Comparison of ENCODE assay signal across 31 cellular contexts in genomic region chr15:91129436-91129835, GRCh38. TPM values are rescaled to one million over a fixed set of nuclear protein-coding genes. Genes with fewer than 3 reads are reported as not detected.
DNase-seq lines count a peak whose midpoint lies in the region; ATAC-seq, FAIRE-seq and TF ChIP-seq lines count a peak whose summit lies in the region.
"Had no signal": no experiment of that assay in that cellular context is flagged by ENCODE, and none has a peak within 500 bp of the region (broad histone marks: within the 10 kb centered on the region; RNA-seq: fewer than 3 reads in every experiment).

No MANE protein-coding gene starts in this region.

- no peaks in the 10 kb centered on the region for H3K9me3 ChIP-seq in H1 (ENCODE audit: insufficient read depth in 2 of 2, low read depth in 1 of 2, low read length in 1 of 2)
- H3K9me3 ChIP-seq: BE2C, BLaER1 had no signal

- no peak overlapping the region for H2BK15ac ChIP-seq in H1 (ENCODE audit: low read length)

- H3K79me2 ChIP-seq in H1 (ENCODE audit: control insufficient read depth in 1 of 2, insufficient read depth in 2 of 2, low read length in 2 of 2): no peaks in the 10 kb centered on the region

- TF ChIP-seq RAD21 in H1 (IDR thresholded peaks at IDR 0.05 in 1 of 2, conservative IDR thresholded peaks at IDR 0.05 in 1 of 2; ENCODE audit: low read depth in 2 of 2, low read length in 2 of 2): no peak

- no peak for ATAC-seq in HG02610 (IDR thresholded peaks at IDR 0.05; ENCODE audit: unreplicated experiment)
- ATAC-seq in GM21737 (IDR thresholded peaks at IDR 0.05; ENCODE audit: unreplicated experiment): no peak
- ATAC-seq: GM12878 had no signal

- H2BK12ac ChIP-seq in H1 (ENCODE audit: low read depth, low read length): 0 out of 2 replicates have a peak overlapping the region, but pooled peaks have one; percentile 27

- no peak overlapping the region for H2BK5ac ChIP-seq in H1 (ENCODE audit: low read depth, low read length)

- H3K36me3 ChIP-seq in H1 (ENCODE audit: control insufficient read depth in 2 of 4, insufficient read depth in 4 of 4, low read length in 3 of 4): no peaks in the 10 kb centered on the region
- H3K36me3 ChIP-seq: BE2C, BLaER1 had no signal

- H4K20me1 ChIP-seq in H1 (replicated peaks in 1 of 2; ENCODE audit: control insufficient read depth in 1 of 2, insufficient read depth in 2 of 2, low read length in 2 of 2): no peaks in the 10 kb centered on the region
- H4K20me1 ChIP-seq: BLaER1 had no signal

- peaks cover 0 to 7% (median 3%) of the 10 kb centered on the region in 4 experiments; a peak in 5 of 7 replicates for H3K4me1 ChIP-seq in H1 (replicated peaks in 1 of 4; ENCODE audit: control insufficient read depth in 3 of 4, insufficient read depth in 4 of 4, low read length in 3 of 4)
- H3K4me1 ChIP-seq: BE2C had no signal

- no peak overlapping the region for H2AFZ ChIP-seq in H1 (ENCODE audit: low read length)

- H3K27me3 ChIP-seq in H1 (replicated peaks in 1 of 4; ENCODE audit: control insufficient read depth in 3 of 4, extremely low read depth in 1 of 4, insufficient read depth in 3 of 4, low read length in 3 of 4): no peaks in the 10 kb centered on the region
- H3K27me3 ChIP-seq: BLaER1 had no signal

- H3K27ac ChIP-seq in angular gyrus (ENCODE audit: low read depth, low read length) (peak overlapping the region; percentile 80), cingulate gyrus (ENCODE audit: low read depth, low read length) (peak overlapping the region; percentile 54), H1 (ENCODE audit: low read depth, low read length) (no peak overlapping the region; the same call in 1 of the 2 replicates)
- H3K27ac ChIP-seq: BLaER1 had no signal

- CTCF ChIA-PET in H1 (lab: Charles Lee; ENCODE audit: partially characterized antibody): interaction anchor here (1.3 kb wide), 1 partner anchor 10 kb away, joined by 3 read pairs; no protein-coding TSS in a partner anchor

- H3K79me1 ChIP-seq in H1 (ENCODE audit: low read depth, low read length): no peaks in the 10 kb centered on the region

- H3K23me2 ChIP-seq in H1 (ENCODE audit: low read depth, low read length): no peaks in the 10 kb centered on the region

- no peak overlapping the region for H3K4me3 ChIP-seq in H1 (ENCODE audit: extremely low read depth in 1 of 4, insufficient read depth in 2 of 4, low read depth in 3 of 4, low read length in 4 of 4)
- H3K4me3 ChIP-seq: BLaER1, GM12878 had no signal

- no peak overlapping the region for H2BK20ac ChIP-seq in H1 (ENCODE audit: low read length)

- TF ChIP-seq EP300 in H1 (IDR thresholded peaks at IDR 0.05; ENCODE audit: borderline replicate concordance in 1 of 2, low read depth in 2 of 2, low read length in 2 of 2): no peak

- FAIRE-seq in H1 (lab: Jason Lieb, UNC): no peak
- FAIRE-seq: A204.1, GM12878, GM12892, GM18507 had no signal

- no peak overlapping the region for H2BK120ac ChIP-seq in H1 (replicated peaks; ENCODE audit: low read depth, low read length)

- H2AK5ac ChIP-seq in H1 (ENCODE audit: low read depth, low read length): no peak overlapping the region

- TF ChIP-seq POLR2A in H1 (IDR thresholded peaks at IDR 0.05; ENCODE audit: control extremely low read depth in 1 of 2, low read depth in 2 of 2, low read length in 2 of 2): no peak

- H3K14ac ChIP-seq in H1 (ENCODE audit: insufficient read length): no peak overlapping the region

- H4K91ac ChIP-seq in H1 (replicated peaks; ENCODE audit: insufficient read length, low read length): no peak overlapping the region

- no peak overlapping the region for H3K18ac ChIP-seq in H1 (ENCODE audit: extremely low read depth, low read length)

- DNase-seq in H1 (ENCODE audit: low read depth in 1 of 2, low spot score in 2 of 2): no peak
- DNase-seq in mesenteric fat pad (ENCODE audit: low spot score): peak; percentile 59
- no peak for DNase-seq in glomerular visceral epithelial cell (ENCODE audit: extremely low spot score)
- DNase-seq in stimulated activated CD4-positive, alpha-beta T cell treated with anti-CD3 and anti-CD28 coated beads, Interleukin-4, amount 100 ng/mL, for 24 hours: no peak
- DNase-seq: 8988T; ACHN; BE2C; C1 segment of cervical spinal cord; CD4-positive, alpha-beta memory T cell; CD4-positive, CD25-positive, alpha-beta regulatory T cell; CD8-positive, alpha-beta memory T cell; COR-L47; DMS 273 treated with DMSO at 0.1 percent for 48 hours; DMS153; DMS53; DMS79; DND-41; EL; GDM1 had no signal

- no peak for TF ChIP-seq CTCF in H1 (IDR thresholded peaks at IDR 0.05; ENCODE audit: control extremely low read depth in 1 of 3, insufficient read depth in 1 of 3, low read depth in 1 of 3, low read length in 3 of 3)

- H4K8ac ChIP-seq in H1 (ENCODE audit: extremely low read depth, insufficient read depth, low read length): no peak overlapping the region; the same call in 1 of the 2 replicates

- no peak overlapping the region for H3K56ac ChIP-seq in H1 (replicated peaks; ENCODE audit: insufficient read length, low read depth, low read length)

- no peak overlapping the region for H4K5ac ChIP-seq in H1 (ENCODE audit: insufficient read length, low read depth, low read length)

- 84% methylated on average over 6 of the region's 6 CpGs; no CpG with 5 or more reads in 1 of the 2 experiments for WGBS in H1 (ENCODE audit: extremely low coverage in 1 of 2, insufficient coverage in 1 of 2, insufficient read length in 1 of 2, insufficient replicate concordance in 2 of 2, low coverage in 1 of 2, low lambda C conversion rate in 2 of 2, missing lambda C conversion rate in 1 of 2), 2 experiments

- POLR2A ChIA-PET in H1 (lab: Charles Lee; ENCODE audit: partially characterized antibody): no interaction called here

- H3K4me2 ChIP-seq in H1 (ENCODE audit: insufficient read depth in 1 of 2, low read depth in 2 of 2, low read length in 2 of 2): no peak overlapping the region
- H3K4me2 ChIP-seq: BLaER1 had no signal

- no peak overlapping the region for H3K23ac ChIP-seq in H1 (ENCODE audit: insufficient read length)

- no peak overlapping the region for H3K4ac ChIP-seq in H1 (replicated peaks; ENCODE audit: insufficient read length, low read depth, low read length)

- H3K9ac ChIP-seq in H1 (replicated peaks in 1 of 4; ENCODE audit: extremely low read depth in 1 of 4, low read depth in 3 of 4, low read length in 3 of 4): no peak overlapping the region
- H3K9ac ChIP-seq: BLaER1 had no signal

TF ChIP-seq in H1, 55 proteins besides CTCF, POLR2A, EP300 and RAD21:
- TF ChIP-seq CEBPB (IDR thresholded peaks at IDR 0.05; ENCODE audit: low read depth, low read length) (no peak), CBX5 (IDR thresholded peaks at IDR 0.05; ENCODE audit: low read depth, low read length) (no peak), CREB1 (IDR thresholded peaks at IDR 0.05) (no peak), BRCA1 (IDR thresholded peaks at IDR 0.05; ENCODE audit: low read depth, low read length) (no peak)

RNA-seq across cellular contexts. Expression of gene SV2B, which starts 29.4 kb away (rescaled TPM):
- 0.20 and 0.46 TPM in 2 replicates for total RNA-seq in H1 (2021; fragmentation: NEBNext Ultra II Directional; extraction: Animal tissue kit (Norgen Biotek cat#: 25700))
- polyA plus RNA-seq in H1 (2011; rRNA removed): 0.09 and 0.22 TPM in 2 replicates
- polyA plus RNA-seq in H1 (2011; cell fraction: cytosol; rRNA removed): 0.17 TPM
- polyA plus RNA-seq in H1 (2011; cell fraction: nucleus; rRNA removed): 0.10 TPM
- 0.19 to 0.35 TPM (median 0.27 TPM) in 4 replicates for polyA plus RNA-seq in H1 (2012, experiment 1 of 2)
- polyA plus RNA-seq in H1 (2012, experiment 2 of 2): not detected
- 0.43 TPM for polyA plus RNA-seq in H1 (2013, experiment 1 of 2)
- polyA plus RNA-seq in H1 (2013, experiment 2 of 2): 0.44 TPM
- polyA minus RNA-seq in H1 (2011; rRNA and poly(A)+ RNA removed): 0.88 and 1.4 TPM in 2 replicates
- 0.29 TPM for polyA minus RNA-seq in H1 (2011; cell fraction: cytosol; rRNA and poly(A)+ RNA removed)
- polyA minus RNA-seq in H1 (2011; cell fraction: nucleus; rRNA and poly(A)+ RNA removed): 1.1 TPM
- 8.1 TPM for total RNA-seq in mesenteric fat pad
- total RNA-seq: CD4-positive, CD25-positive, alpha-beta regulatory T cell; G401 had no signal
- polyA plus RNA-seq: AG04450; CD14-positive monocyte; CD4-positive, alpha-beta memory T cell; CD8-positive, alpha-beta memory T cell had no signal
